Comparison of ENCODE assay signal across 11 cellular contexts in genomic region chr15:75025102-75025501, GRCh38. TPM values are rescaled to one million over a fixed set of nuclear protein-coding genes. Genes with fewer than 3 reads are reported as not detected.
DNase-seq lines count a peak whose midpoint lies in the region; TF ChIP-seq lines count a peak whose summit lies in the region.
"Had no signal": no experiment of that assay in that cellular context is flagged by ENCODE, and none has a peak within 500 bp of the region (broad histone marks: within the 10 kb centered on the region; RNA-seq: fewer than 3 reads in every experiment).

No MANE protein-coding gene starts in this region.

- no peaks in the 10 kb centered on the region for H4K20me1 ChIP-seq in MM.1S (ENCODE audit: insufficient read depth, low read length)

- no peak overlapping the region for H3K4me3 ChIP-seq in MM.1S (ENCODE audit: low read length)
- H3K4me3 ChIP-seq: uterus had no signal

- H3K9me3 Mint-ChIP-seq in T-helper 1 cell treated with Interleukin-12 subunit alpha and Interleukin-12 subunit beta and Interleukin-4 antibody, amounts not matched to agents 30 μg/mL and 1 μg/mL, for 36 hours = no peaks in the 10 kb centered on the region
- H3K9me3 Mint-ChIP-seq in activated T-helper 1 cell treated with anti-CD3 and anti-CD28 coated beads, Interleukin-12 subunit alpha, Interleukin-12 subunit beta, Interleukin-2, Interleukin-4 antibody, amounts not matched to agents 30 ng/mL and 10 ng/mL and 1 ng/mL, durations not matched to agents 14 hours and 24 hours and 36 hours = no peaks in the 10 kb centered on the region
- no peaks in the 10 kb centered on the region for H3K9me3 Mint-ChIP-seq in nephron progenitor cell

- H3K4me2 ChIP-seq in MM.1S (ENCODE audit: low read depth, low read length) = 0 out of 2 replicates have a peak overlapping the region, but pooled peaks have one; percentile 4

- peaks cover 58% of the 10 kb centered on the region for H3K79me2 ChIP-seq in MM.1S (ENCODE audit: low read length)

- H2AFZ ChIP-seq in MM.1S (ENCODE audit: low read length) = no peak overlapping the region

- no peaks in the 10 kb centered on the region for H3K27me3 ChIP-seq in MM.1S (replicated peaks; ENCODE audit: insufficient read depth, low read length)
- H3K27me3 ChIP-seq: uterus had no signal

- H3K9ac ChIP-seq in MM.1S (ENCODE audit: low read length) = no peak overlapping the region; the same call in 1 of the 2 replicates

- peak overlapping the region; percentile 73 for H3K27ac Mint-ChIP-seq in T-helper 1 cell treated with Interleukin-12 subunit alpha and Interleukin-12 subunit beta and Interleukin-4 antibody, amounts not matched to agents 30 μg/mL and 1 μg/mL, for 36 hours
- H3K27ac Mint-ChIP-seq in activated T-helper 1 cell treated with anti-CD3 and anti-CD28 coated beads, Interleukin-12 subunit alpha, Interleukin-12 subunit beta, Interleukin-2, Interleukin-4 antibody, amounts not matched to agents 30 ng/mL and 10 ng/mL and 1 ng/mL, durations not matched to agents 14 hours and 24 hours and 36 hours = peak overlapping the region; percentile 67
- H3K27ac Mint-ChIP-seq in nephron progenitor cell = no peak overlapping the region

- no peaks in the 10 kb centered on the region for H3K9me3 ChIP-seq in MM.1S (replicated peaks; ENCODE audit: insufficient read depth, low read length)
- H3K9me3 ChIP-seq: uterus had no signal

- intact Hi-C loops in activated T-helper 1 cell treated with anti-CD3 and anti-CD28 coated beads, Interleukin-12 subunit alpha, Interleukin-12 subunit beta, Interleukin-2, Interleukin-4 antibody, amounts not matched to agents 30 ng/mL and 10 ng/mL and 1 ng/mL, durations not matched to agents 14 hours and 24 hours and 36 hours (cut with micrococcal nuclease) = loop anchor here (5.0 to 10.0 kb wide), 3 partner anchors 42 to 280 kb away; no protein-coding TSS in a partner anchor

- H3K36me3 Mint-ChIP-seq in T-helper 1 cell treated with Interleukin-12 subunit alpha and Interleukin-12 subunit beta and Interleukin-4 antibody, amounts not matched to agents 30 μg/mL and 1 μg/mL, for 36 hours (ENCODE audit: low read depth) = peaks cover 3% of the 10 kb centered on the region
- peaks cover 4% of the 10 kb centered on the region for H3K36me3 Mint-ChIP-seq in activated T-helper 1 cell treated with anti-CD3 and anti-CD28 coated beads, Interleukin-12 subunit alpha, Interleukin-12 subunit beta, Interleukin-2, Interleukin-4 antibody, amounts not matched to agents 30 ng/mL and 10 ng/mL and 1 ng/mL, durations not matched to agents 14 hours and 24 hours and 36 hours (ENCODE audit: low read depth)
- H3K36me3 Mint-ChIP-seq in nephron progenitor cell (ENCODE audit: low read depth) = no peaks in the 10 kb centered on the region

- no peaks in the 10 kb centered on the region for H3K27me3 Mint-ChIP-seq in T-helper 1 cell treated with Interleukin-12 subunit alpha and Interleukin-12 subunit beta and Interleukin-4 antibody, amounts not matched to agents 30 μg/mL and 1 μg/mL, for 36 hours (ENCODE audit: low read depth)
- H3K27me3 Mint-ChIP-seq in activated T-helper 1 cell treated with anti-CD3 and anti-CD28 coated beads, Interleukin-12 subunit alpha, Interleukin-12 subunit beta, Interleukin-2, Interleukin-4 antibody, amounts not matched to agents 30 ng/mL and 10 ng/mL and 1 ng/mL, durations not matched to agents 14 hours and 24 hours and 36 hours (ENCODE audit: insufficient read depth) = no peaks in the 10 kb centered on the region
- H3K27me3 Mint-ChIP-seq in nephron progenitor cell (ENCODE audit: low read depth, poor library complexity) = peaks cover 4% of the 10 kb centered on the region

- H3K4me1 Mint-ChIP-seq in T-helper 1 cell treated with Interleukin-12 subunit alpha and Interleukin-12 subunit beta and Interleukin-4 antibody, amounts not matched to agents 30 μg/mL and 1 μg/mL, for 36 hours (ENCODE audit: low read depth) = peaks cover 25% of the 10 kb centered on the region
- H3K4me1 Mint-ChIP-seq in activated T-helper 1 cell treated with anti-CD3 and anti-CD28 coated beads, Interleukin-12 subunit alpha, Interleukin-12 subunit beta, Interleukin-2, Interleukin-4 antibody, amounts not matched to agents 30 ng/mL and 10 ng/mL and 1 ng/mL, durations not matched to agents 14 hours and 24 hours and 36 hours (ENCODE audit: low read depth) = peaks cover 30% of the 10 kb centered on the region
- H3K4me1 Mint-ChIP-seq in nephron progenitor cell = peaks cover 24% of the 10 kb centered on the region

- H3F3A ChIP-seq in MM.1S (ENCODE audit: insufficient read depth, low read length) = peaks cover 38% of the 10 kb centered on the region

- H3K4me3 Mint-ChIP-seq in T-helper 1 cell treated with Interleukin-12 subunit alpha and Interleukin-12 subunit beta and Interleukin-4 antibody, amounts not matched to agents 30 μg/mL and 1 μg/mL, for 36 hours = peak overlapping the region; percentile 99
- peak overlapping the region; percentile 96 for H3K4me3 Mint-ChIP-seq in activated T-helper 1 cell treated with anti-CD3 and anti-CD28 coated beads, Interleukin-12 subunit alpha, Interleukin-12 subunit beta, Interleukin-2, Interleukin-4 antibody, amounts not matched to agents 30 ng/mL and 10 ng/mL and 1 ng/mL, durations not matched to agents 14 hours and 24 hours and 36 hours
- peak overlapping the region; percentile 97 for H3K4me3 Mint-ChIP-seq in nephron progenitor cell

- H3K36me3 ChIP-seq in MM.1S (replicated peaks; ENCODE audit: insufficient read depth, low read length) = no peaks in the 10 kb centered on the region
- H3K36me3 ChIP-seq: uterus had no signal

- H3K9me2 ChIP-seq in MM.1S (replicated peaks; ENCODE audit: insufficient read depth, low read length) = no peaks in the 10 kb centered on the region

- peak overlapping the region; percentile 14; the same call in 1 of the 2 replicates for H3K27ac ChIP-seq in MM.1S (ENCODE audit: low read length)
- H3K27ac ChIP-seq: uterus had no signal

- DNase-seq in T-helper 1 cell (no peak), MM.1S (no peak), nephron progenitor cell (no peak), islet precursor cell (no peak), SIG-M5 (lab: John Stamatoyannopoulos, UW) (no peak)
- no peak for DNase-seq in activated T-helper 1 cell treated with anti-CD3 and anti-CD28 coated beads, Interleukin-12 subunit alpha, Interleukin-12 subunit beta, Interleukin-2, Interleukin-4 antibody, amounts not matched to agents 30 ng/mL and 10 ng/mL and 1 ng/mL, durations not matched to agents 14 hours and 24 hours and 36 hours (ENCODE audit: low spot score)
- DNase-seq in activated effector memory CD4-positive, alpha-beta T cell treated with Interleukin-2 at 50 U/mL for 16 hours = no peak
- DNase-seq: erythroblast, NCI-H510A, uterus had no signal

- peaks cover 58% of the 10 kb centered on the region for H3K4me1 ChIP-seq in MM.1S (ENCODE audit: low read length)

- no peak for TF ChIP-seq CTCF in MM.1S (IDR thresholded peaks at IDR 0.05; ENCODE audit: low read length)
- TF ChIP-seq CTCF in nephron progenitor cell (IDR thresholded peaks at IDR 0.05) = no peak

RNA-seq across cellular contexts. Expression of gene PPCDC, which starts 1.7 kb away (rescaled TPM):
- total RNA-seq in activated T-helper 1 cell treated with anti-CD3 and anti-CD28 coated beads, Interleukin-12 subunit alpha, Interleukin-12 subunit beta, Interleukin-2, Interleukin-4 antibody, amounts not matched to agents 30 ng/mL and 10 ng/mL and 1 ng/mL, durations not matched to agents 14 hours and 24 hours and 36 hours = 25.0 and 27.1 TPM in 2 replicates

RNA-seq across cellular contexts. Expression of gene SCAMP5, which starts 29.7 kb away (rescaled TPM):
- total RNA-seq in activated T-helper 1 cell treated with anti-CD3 and anti-CD28 coated beads, Interleukin-12 subunit alpha, Interleukin-12 subunit beta, Interleukin-2, Interleukin-4 antibody, amounts not matched to agents 30 ng/mL and 10 ng/mL and 1 ng/mL, durations not matched to agents 14 hours and 24 hours and 36 hours = 2.0 and 3.5 TPM in 2 replicates
